In genomic region chr3:186187876-186188275, GRCh38 we compare ENCODE assay signal across 20 cellular contexts.
A peak's percentile ranks its signal among the peaks of the same experiment; 100 is the strongest.
DNase-seq lines count a peak whose midpoint lies in the region; ATAC-seq, FAIRE-seq and TF ChIP-seq lines count a peak whose summit lies in the region.
"Had no signal": no experiment of that assay in that cellular context is flagged by ENCODE, and none has a peak within 500 bp of the region (broad histone marks: within the 10 kb centered on the region; RNA-seq: fewer than 3 reads in every experiment).

No MANE protein-coding gene starts in this region.

- H3K27ac ChIP-seq in A549: no peak overlapping the region
- H3K27ac ChIP-seq: BLaER1, C4-2B, GM23248 had no signal

- TF ChIP-seq POLR2A in A549 (IDR thresholded peaks at IDR 0.05; ENCODE audit: low read length): no peak

- H3K27me3 Mint-ChIP-seq in Caco-2 (ENCODE audit: insufficient read depth, unreplicated experiment): no peaks in the 10 kb centered on the region
- H3K27me3 Mint-ChIP-seq in dendritic cell treated with granulocyte-macrophage colony-stimulating factor and Interleukin-4, amounts not matched to agents 40 ng/mL and 50 ng/mL, for 4 days: no peaks in the 10 kb centered on the region

- H3K4me1 Mint-ChIP-seq in Caco-2 (ENCODE audit: low read depth, unreplicated experiment): peaks cover 19% of the 10 kb centered on the region
- peaks cover 63% of the 10 kb centered on the region for H3K4me1 Mint-ChIP-seq in dendritic cell treated with granulocyte-macrophage colony-stimulating factor and Interleukin-4, amounts not matched to agents 40 ng/mL and 50 ng/mL, for 4 days (ENCODE audit: low read depth)

- no peak for ATAC-seq in A549
- no peak for ATAC-seq in GM19035 (IDR thresholded peaks at IDR 0.05; ENCODE audit: unreplicated experiment)
- ATAC-seq: CD8-positive, alpha-beta T cell; GM12878 had no signal

- H3K4me2 ChIP-seq in A549: no peak overlapping the region
- H3K4me2 ChIP-seq: BLaER1 had no signal

- H3K36me3 ChIP-seq in Caco-2 (ENCODE audit: control insufficient read depth, insufficient read depth, low read length): no peaks in the 10 kb centered on the region

- H3K4me3 ChIP-seq in A549 (no peak overlapping the region), Caco-2 (ENCODE audit: low read depth, low read length) (no peak overlapping the region)
- H3K4me3 ChIP-seq: BLaER1, GM12878, GM23248 had no signal

- POLR2A ChIA-PET in A549 (lab: Yijun Ruan, JAX) (no interaction called here), Caco-2 (lab: Charles Lee) (no interaction called here)

- H3K9me3 ChIP-seq in A549 (no peaks in the 10 kb centered on the region), Caco-2 (no peaks in the 10 kb centered on the region)
- H3K9me3 ChIP-seq: BLaER1 had no signal

- no peak overlapping the region for H3K4me3 Mint-ChIP-seq in Caco-2 (ENCODE audit: unreplicated experiment)
- H3K4me3 Mint-ChIP-seq in dendritic cell treated with granulocyte-macrophage colony-stimulating factor and Interleukin-4, amounts not matched to agents 40 ng/mL and 50 ng/mL, for 4 days: no peak overlapping the region
- H3K4me3 Mint-ChIP-seq: B cell; CD4-positive, CD25-positive, alpha-beta regulatory T cell; CD8-positive, alpha-beta T cell had no signal

- H3K9me3 Mint-ChIP-seq in Caco-2 (ENCODE audit: unreplicated experiment): no peaks in the 10 kb centered on the region
- H3K9me3 Mint-ChIP-seq in dendritic cell treated with granulocyte-macrophage colony-stimulating factor and Interleukin-4, amounts not matched to agents 40 ng/mL and 50 ng/mL, for 4 days: no peaks in the 10 kb centered on the region
- H3K9me3 Mint-ChIP-seq: CD8-positive, alpha-beta T cell had no signal

- CTCF ChIA-PET in A549 (lab: Yijun Ruan, JAX) (interaction anchor here (1.3 to 1.5 kb wide), 2 partner anchors 10 to 54 kb away, joined by 3 to 5 read pairs; no protein-coding TSS in a partner anchor), Caco-2 (lab: Charles Lee) (no interaction called here)

- no TSS peak for BruUV-seq in Caco-2 (replicated peaks; lab: Mats Ljungman, UMichigan)

- H3K4me1 ChIP-seq in A549: no peaks in the 10 kb centered on the region
- peaks cover 12% of the 10 kb centered on the region for H3K4me1 ChIP-seq in Caco-2

- H3K27me3 ChIP-seq in Caco-2 (replicated peaks; ENCODE audit: control insufficient read depth, insufficient read depth, low read length): no peaks in the 10 kb centered on the region

- TF ChIP-seq EP300 in A549 (IDR thresholded peaks at IDR 0.05): no peak

- TF ChIP-seq CTCF in A549 (IDR thresholded peaks at IDR 0.05) (no peak), Caco-2 (IDR thresholded peaks at IDR 0.05; ENCODE audit: insufficient read depth in 1 of 2, low read depth in 1 of 2, low read length in 1 of 2, severe bottlenecking in 1 of 2, unreplicated experiment in 1 of 2) (no peak)

- no peak for DNase-seq in A549 (ENCODE audit: low read depth in 1 of 2, low spot score in 1 of 2)
- no peak for DNase-seq in Caco-2
- no peak for DNase-seq in activated CD4-positive, alpha-beta T cell treated with anti-CD3 and anti-CD28 coated beads, Interleukin-2, amount 50 U/mL, for 1 hour
- DNase-seq in stimulated activated naive CD4-positive, alpha-beta T cell (lab: John Stamatoyannopoulos, UW): no peak
- DNase-seq: CD4-positive, CD25-positive, alpha-beta regulatory T cell; CD8-positive, alpha-beta T cell; DMS 273 treated with DMSO at 0.1 percent for 48 hours; DMS79; EL; GDM1; H7 had no signal

- peak overlapping the region; percentile 8 for H3K27ac Mint-ChIP-seq in Caco-2 (ENCODE audit: unreplicated experiment)
- peak overlapping the region; percentile 85 for H3K27ac Mint-ChIP-seq in dendritic cell treated with granulocyte-macrophage colony-stimulating factor and Interleukin-4, amounts not matched to agents 40 ng/mL and 50 ng/mL, for 4 days
- H3K27ac Mint-ChIP-seq: B cell; CD8-positive, alpha-beta T cell had no signal

- WGBS in A549 (ENCODE audit: missing lambda C conversion rate): 99% methylated on average over 7 of the region's 7 CpGs

- FAIRE-seq in A549 (lab: Jason Lieb, UNC): no peak
- FAIRE-seq: D721Med, GM12878, H1 had no signal

- H3K36me3 Mint-ChIP-seq in Caco-2 (ENCODE audit: insufficient read depth, unreplicated experiment): no peaks in the 10 kb centered on the region
- H3K36me3 Mint-ChIP-seq in dendritic cell treated with granulocyte-macrophage colony-stimulating factor and Interleukin-4, amounts not matched to agents 40 ng/mL and 50 ng/mL, for 4 days (ENCODE audit: low read depth): no peaks in the 10 kb centered on the region
- H3K36me3 Mint-ChIP-seq: CD4-positive, CD25-positive, alpha-beta regulatory T cell; CD8-positive, alpha-beta T cell had no signal

- intact Hi-C loops in Caco-2 (cut with micrococcal nuclease; ENCODE audit: unreplicated experiment): no loop called here
- intact Hi-C loops in dendritic cell treated with granulocyte-macrophage colony-stimulating factor and Interleukin-4, amounts not matched to agents 40 ng/mL and 50 ng/mL, for 4 days (cut with micrococcal nuclease): no loop called here

- no peak for TF ChIP-seq RAD21 in A549 (conservative IDR thresholded peaks at IDR 0.05 in 1 of 2, IDR thresholded peaks at IDR 0.05 in 1 of 2)

TF ChIP-seq in A549, 52 proteins besides CTCF, POLR2A, EP300 and RAD21:
- TF ChIP-seq FOXS1 (CRISPR knock-in tag; IDR thresholded peaks at IDR 0.05) (no peak), MYC (IDR thresholded peaks at IDR 0.05; ENCODE audit: borderline replicate concordance, low read length) (no peak), CEBPB (IDR thresholded peaks at IDR 0.05) (no peak), ZFP36 (IDR thresholded peaks at IDR 0.05; ENCODE audit: borderline replicate concordance, partially characterized antibody) (no peak), MAFK (IDR thresholded peaks at IDR 0.05; ENCODE audit: partially characterized antibody) (peak; percentile 78), NR3C1 (IDR thresholded peaks at IDR 0.05) (no peak), ZNF302 (CRISPR knock-in tag; IDR thresholded peaks at IDR 0.05) (no peak)
TF ChIP-seq in A549: peak in this region for 1.
